ENCODE assay signal across 29 cellular contexts in genomic region chr4:26337612-26338011, GRCh38.
"Had no signal": no experiment of that assay in that cellular context is flagged by ENCODE, and none has a peak within 500 bp of the region (broad histone marks: within the 10 kb centered on the region; RNA-seq: fewer than 3 reads in every experiment).

No MANE protein-coding gene starts in this region.

- DNase-seq: activated CD4-positive, alpha-beta memory T cell treated with anti-CD3 and anti-CD28 coated beads for 36 hours; activated CD4-positive, alpha-beta T cell treated with anti-CD3 and anti-CD28 coated beads for 4 hours; activated CD8-positive, alpha-beta memory T cell treated with anti-CD3 and anti-CD28 coated beads, Interleukin-2, amount 50 U/mL, for 4 hours; activated naive CD4-positive, alpha-beta T cell; activated T-cell treated with anti-CD3 and anti-CD28 coated beads, Interleukin-2, amount 50 U/mL, for 1 hour; anterior cingulate cortex; effector memory CD4-positive, alpha-beta T cell; head of caudate nucleus; hippocampal formation; left colon; midbrain; naive thymus-derived CD8-positive, alpha-beta T cell; occipital lobe; right cardiac atrium; stimulated activated CD4-positive, alpha-beta T cell treated with anti-CD3 and anti-CD28 coated beads, Interleukin-15, amount 100 ng/mL, for 24 hours; stimulated activated CD4-positive, alpha-beta T cell treated with anti-CD3 and anti-CD28 coated beads, Interleukin-2, amount 100 ng/mL, for 24 hours; stimulated activated naive CD4-positive, alpha-beta T cell; uterus had no signal

- H3K27me3 ChIP-seq: gastroesophageal sphincter, uterus had no signal

- H3K9me3 Mint-ChIP-seq: activated CD4-positive, alpha-beta memory T cell treated with anti-CD3 and anti-CD28 coated beads for 36 hours; activated naive CD4-positive, alpha-beta T cell treated with anti-CD3 and anti-CD28 coated beads, Interleukin-2, amount 50 U/mL, for 72 hours; naive thymus-derived CD8-positive, alpha-beta T cell; neural crest cell; type B pancreatic cell had no signal

- ATAC-seq: activated naive CD4-positive, alpha-beta T cell treated with anti-CD3 and anti-CD28 coated beads, Interleukin-2, amount 50 U/mL, for 72 hours; gastroesophageal sphincter; naive thymus-derived CD8-positive, alpha-beta T cell; right cardiac atrium had no signal

- H3K4me3 Mint-ChIP-seq: activated CD4-positive, alpha-beta memory T cell treated with anti-CD3 and anti-CD28 coated beads for 36 hours; neural crest cell; type B pancreatic cell had no signal

- H3K36me3 Mint-ChIP-seq: naive thymus-derived CD8-positive, alpha-beta T cell had no signal

- H3K4me3 ChIP-seq: gastroesophageal sphincter, thoracic aorta, uterus had no signal

- H3K36me3 ChIP-seq: gastroesophageal sphincter, thoracic aorta, uterus had no signal

- H3K27ac ChIP-seq: gastroesophageal sphincter, parathyroid adenoma, thoracic aorta, uterus, VCaP had no signal

- H3K27me3 Mint-ChIP-seq: activated CD4-positive, alpha-beta memory T cell treated with anti-CD3 and anti-CD28 coated beads for 36 hours; naive thymus-derived CD8-positive, alpha-beta T cell; type B pancreatic cell had no signal

- H3K9me3 ChIP-seq: gastroesophageal sphincter, thoracic aorta, uterus had no signal

- FAIRE-seq: bronchial epithelial cell, colon, keratinocyte, TTC549 had no signal

- H3K27ac Mint-ChIP-seq: activated CD4-positive, alpha-beta memory T cell treated with anti-CD3 and anti-CD28 coated beads for 36 hours; activated naive CD4-positive, alpha-beta T cell treated with anti-CD3 and anti-CD28 coated beads, Interleukin-2, amount 50 U/mL, for 72 hours; type B pancreatic cell had no signal
